ENCODE assay signal across 8 cellular contexts in genomic region chr16:68528686-68529379, GRCh38. TPM values are rescaled to one million over a fixed set of nuclear protein-coding genes. Genes with fewer than 3 reads are reported as not detected.
DNase-seq lines count a peak whose midpoint lies in the region; ATAC-seq lines count a peak whose summit lies in the region.

No MANE protein-coding gene starts in this region.

- ATAC-seq in HG02678 (IDR thresholded peaks at IDR 0.05; ENCODE audit: unreplicated experiment): peak; percentile 77
- peak; percentile 85 to 91 for ATAC-seq in left cardiac atrium

- DNase-seq in G401 (ENCODE audit: low spot score): peak; percentile 91
- peak; percentile 76 for DNase-seq in NCI-H146 (lab: John Stamatoyannopoulos, UW)
- DNase-seq in T follicular helper cell (ENCODE audit: low read depth): peak; percentile 83
- DNase-seq in activated naive CD8-positive, alpha-beta T cell treated with anti-CD3 and anti-CD28 coated beads, Interleukin-2, amount 50 U/mL, for 16 hours (ENCODE audit: low read depth, low spot score): peak; percentile 77
- DNase-seq in left cardiac atrium: peak; percentile 88
- peak; percentile 93 for DNase-seq in retina
- DNase-seq in amniotic stem cell (lab: John Stamatoyannopoulos, UW): no peak

- intact Hi-C loops in left cardiac atrium (cut with DNase I): loop anchor here (2.0 to 10.0 kb wide), 4 partner anchors 272 to 596 kb away; partner anchors contain the start of gene TANGO6 (in 1 of the 2)

- in situ Hi-C loops in G401 (cut with HindIII; ENCODE audit: low sequenced_read_pairs): no loop called here

RNA-seq across cellular contexts. Expression of gene ZFP90, which starts 10.3 kb away (rescaled TPM):
- total RNA-seq in G401 (2014; rRNA removed; shearing (Covaris generic)): 32.5 and 37.0 TPM in 2 replicates
- total RNA-seq in left cardiac atrium: 10 to 100 TPM; 10.5 to 13.2 TPM
